Comparison of ENCODE assay signal across 18 cellular contexts in the genomic region with DNA sequence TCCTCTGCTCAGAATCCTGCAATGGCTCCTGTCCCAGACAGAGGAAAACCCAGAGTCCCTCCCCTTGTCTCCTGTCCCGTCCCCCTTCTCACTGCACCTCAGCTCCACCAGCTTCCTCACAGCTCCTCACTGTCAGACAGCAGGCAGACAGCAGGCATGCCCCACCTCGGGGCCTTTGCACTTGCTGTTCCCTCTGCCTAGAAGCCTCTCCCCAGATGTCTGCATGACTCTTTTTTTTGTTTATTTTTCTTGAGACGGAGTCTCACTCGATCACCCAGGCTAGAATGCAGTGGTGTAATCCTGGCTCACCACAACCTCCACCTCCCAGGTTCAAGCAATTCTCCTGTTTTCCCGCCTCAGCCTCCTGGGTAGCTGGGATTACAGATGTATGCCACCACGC. TPM values are rescaled to one million over a fixed set of nuclear protein-coding genes. Genes with fewer than 3 reads are reported as not detected.
A peak's percentile ranks its signal among the peaks of the same experiment; 100 is the strongest.
DNase-seq lines count a peak whose midpoint lies in the region; ATAC-seq, FAIRE-seq and TF ChIP-seq lines count a peak whose summit lies in the region.
"Had no signal": no experiment of that assay in that cellular context is flagged by ENCODE, and none has a peak within 500 bp of the region (broad histone marks: within the 10 kb centered on the region; RNA-seq: fewer than 3 reads in every experiment).

No MANE protein-coding gene starts in this region.

- no peak overlapping the region for H3K27ac Mint-ChIP-seq in GM23338
- H3K27ac Mint-ChIP-seq: T-helper 1 cell treated with Interleukin-12 subunit alpha and Interleukin-12 subunit beta and Interleukin-4 antibody, amounts not matched to agents 30 μg/mL and 1 μg/mL, for 36 hours had no signal

- H3K9me3 ChIP-seq in BLaER1 (no peaks in the 10 kb centered on the region), adrenal gland (replicated peaks in 1 of 3) (no peaks in the 10 kb centered on the region), right atrium auricular region (no peaks in the 10 kb centered on the region)
- H3K9me3 ChIP-seq: testis had no signal

- H3K27me3 ChIP-seq in BLaER1: no peaks in the 10 kb centered on the region
- H3K27me3 ChIP-seq in adrenal gland: no peaks in the 10 kb centered on the region
- no peaks in the 10 kb centered on the region for H3K27me3 ChIP-seq in right atrium auricular region
- no peaks in the 10 kb centered on the region; the same call in 1 of the 2 replicates for H3K27me3 ChIP-seq in GM23338 (ENCODE audit: insufficient read depth)
- H3K27me3 ChIP-seq: testis had no signal

- peaks cover 16% of the 10 kb centered on the region for H3K4me1 Mint-ChIP-seq in GM23338

- peaks cover 19% of the 10 kb centered on the region for H3K27me3 Mint-ChIP-seq in GM23338 (ENCODE audit: insufficient read depth, low read depth, poor library complexity)

- ATAC-seq in GM23338 (no peak), GM19455 (IDR thresholded peaks at IDR 0.05; ENCODE audit: unreplicated experiment) (no peak)
- ATAC-seq: HCT116 had no signal

- no peaks in the 10 kb centered on the region for H3K9me2 ChIP-seq in GM23338 (ENCODE audit: insufficient read depth)

- DNase-seq in adrenal gland (no peak), right atrium auricular region (ENCODE audit: low spot score) (no peak), GM23338 (ENCODE audit: low spot score) (no peak), GM12891 (ENCODE audit: insufficient read length, low spot score) (no peak), erythroblast (lab: John Stamatoyannopoulos, UW) (no peak)
- DNase-seq: activated CD4-positive, alpha-beta T cell treated with anti-CD3 and anti-CD28 coated beads, Interleukin-2, amount 50 U/mL, for 4 hours; activated effector memory CD4-positive, alpha-beta T cell treated with anti-CD3 and anti-CD28 coated beads, Interleukin-2, amount 50 U/mL, for 16 hours; cerebellar nuclear complex; DMS53; NCI-H2081 had no signal

- H3K9me3 Mint-ChIP-seq in GM23338: no peaks in the 10 kb centered on the region
- H3K9me3 Mint-ChIP-seq: T-helper 1 cell treated with Interleukin-12 subunit alpha and Interleukin-12 subunit beta and Interleukin-4 antibody, amounts not matched to agents 30 μg/mL and 1 μg/mL, for 36 hours had no signal

- TF ChIP-seq CTCF in adrenal gland (IDR thresholded peaks at IDR 0.05) (no peak), right atrium auricular region (IDR thresholded peaks at IDR 0.05) (no peak), GM23338 (conservative IDR thresholded peaks at IDR 0.05; ENCODE audit: low read depth in 2 of 2) (no peak)

- H3K4me3 ChIP-seq in BLaER1 (no peak overlapping the region), adrenal gland (no peak overlapping the region), right atrium auricular region (no peak overlapping the region), skin epidermis (no peak overlapping the region), GM23338 (no peak overlapping the region)
- H3K4me3 ChIP-seq: testis had no signal

- FAIRE-seq in GM12891 (lab: Jason Lieb, UNC): no peak

- H3K36me3 ChIP-seq in BLaER1: no peaks in the 10 kb centered on the region
- H3K36me3 ChIP-seq in adrenal gland (replicated peaks in 1 of 2): no peaks in the 10 kb centered on the region
- H3K36me3 ChIP-seq in right atrium auricular region: no peaks in the 10 kb centered on the region
- no peaks in the 10 kb centered on the region for H3K36me3 ChIP-seq in GM23338 (ENCODE audit: insufficient read depth)

- H4K20me1 ChIP-seq in BLaER1 (no peaks in the 10 kb centered on the region), GM23338 (replicated peaks; ENCODE audit: insufficient read depth) (no peaks in the 10 kb centered on the region)

- no peaks in the 10 kb centered on the region for H3K36me3 Mint-ChIP-seq in GM23338 (ENCODE audit: low read depth)

- no peak for TF ChIP-seq POLR2A in adrenal gland (IDR thresholded peaks at IDR 0.05)
- TF ChIP-seq POLR2A in GM12891 (IDR thresholded peaks at IDR 0.05; ENCODE audit: low read depth, low read length): no peak
- TF ChIP-seq POLR2A in erythroblast (IDR thresholded peaks at IDR 0.05; ENCODE audit: low read length): no peak

- WGBS in adrenal gland, 4 donors: 67 to 79% (median 79%) methylated on average over 6 of the region's 6 CpGs

- peak overlapping the region; percentile 25 for H3K4me2 ChIP-seq in BLaER1
- H3K4me2 ChIP-seq in GM23338: no peak overlapping the region

- no peak overlapping the region for H2AFZ ChIP-seq in GM23338

- H3K4me1 ChIP-seq in BLaER1 (peaks cover 30% of the 10 kb centered on the region), adrenal gland (replicated peaks in 1 of 2) (peaks cover 0 to 7% of the 10 kb centered on the region in 2 donors), right atrium auricular region (peaks cover 0 to 33% of the 10 kb centered on the region in 2 donors), GM23338 (ENCODE audit: insufficient read depth) (peaks cover 6% of the 10 kb centered on the region; the same call in 1 of the 2 replicates)

- H3K9ac ChIP-seq in BLaER1: no peak overlapping the region

- no peaks in the 10 kb centered on the region for H3K79me2 ChIP-seq in GM23338 (replicated peaks; ENCODE audit: insufficient read depth)

- intact Hi-C loops in adrenal gland (cut with DNase I): no loop called here

- no peak overlapping the region for H3K4me3 Mint-ChIP-seq in GM23338
- H3K4me3 Mint-ChIP-seq: T-helper 1 cell treated with Interleukin-12 subunit alpha and Interleukin-12 subunit beta and Interleukin-4 antibody, amounts not matched to agents 30 μg/mL and 1 μg/mL, for 36 hours had no signal

- no peaks in the 10 kb centered on the region for H3F3A ChIP-seq in GM23338 (replicated peaks; ENCODE audit: low read depth)

- no peak overlapping the region for H3K27ac ChIP-seq in BLaER1
- H3K27ac ChIP-seq in adrenal gland: peak overlapping the region in 3 of 5 donors; percentile 32 to 82 (median 63)
- peak overlapping the region; percentile 80 to 91 for H3K27ac ChIP-seq in right atrium auricular region
- peak overlapping the region in 13 of 21 experiments; percentile 9 to 81 (median 59) for H3K27ac ChIP-seq in skin epidermis
- H3K27ac ChIP-seq in GM23338 (ENCODE audit: low read depth): no peak overlapping the region

TF ChIP-seq in GM23338, 12 proteins besides CTCF, POLR2A, EP300 and RAD21:
- TF ChIP-seq ZNF114 (CRISPR knock-in tag; IDR thresholded peaks at IDR 0.05) (no peak), ZNF331 (CRISPR knock-in tag; IDR thresholded peaks at IDR 0.05; ENCODE audit: low read depth) (no peak), NANOG (IDR thresholded peaks at IDR 0.05; ENCODE audit: borderline replicate concordance) (no peak), POLR2AphosphoS5 (IDR thresholded peaks at IDR 0.05; ENCODE audit: low read depth) (no peak)

TF ChIP-seq in GM12891, 5 proteins besides CTCF, POLR2A, EP300 and RAD21:
- TF ChIP-seq PAX5 (IDR thresholded peaks at IDR 0.05; ENCODE audit: insufficient read depth, low read length, severe bottlenecking): no peak
- TF ChIP-seq TAF1 (IDR thresholded peaks at IDR 0.05; ENCODE audit: low read depth, low read length): no peak
- no peak for TF ChIP-seq SPI1 (IDR thresholded peaks at IDR 0.05; ENCODE audit: low read depth, low read length)
- TF ChIP-seq POLR2AphosphoS5 (IDR thresholded peaks at IDR 0.05; ENCODE audit: low read depth, low read length): no peak
- TF ChIP-seq POU2F2 (IDR thresholded peaks at IDR 0.05; ENCODE audit: low read depth, low read length): no peak

RNA-seq across cellular contexts. Expression of gene SLC6A7, which starts 8.8 kb away (rescaled TPM):
- not detected for total RNA-seq in adrenal gland
- not detected for polyA plus RNA-seq in adrenal gland
- total RNA-seq in right atrium auricular region: not detected
- not detected in 2 replicates for total RNA-seq in GM23338 (2014; rRNA removed; shearing (Covaris generic))
- polyA plus RNA-seq in GM23338 (2016; fragmentation: Nextera tagmentation; extraction: Ambion mirVana): not detected in 2 replicates
- polyA plus RNA-seq in GM12891 (2012; ENCODE audit: low read depth, missing spikeins): 0.23 TPM
- total RNA-seq: glomerular endothelial cell, pulmonary artery endothelial cell had no signal

RNA-seq across cellular contexts. Expression of gene CDX1, which starts 14.5 kb away (rescaled TPM):
- total RNA-seq in adrenal gland (under 1 TPM in 2 of 8 donors, not detected in 6; 0.23 to 0.32 TPM), right atrium auricular region (not detected)
- polyA plus RNA-seq in adrenal gland (under 1 TPM in 2 of 3 donors, not detected in 1; 0.17 to 0.24 TPM), GM23338 (2016; fragmentation: Nextera tagmentation; extraction: Ambion mirVana) (not detected in 2 replicates)
- total RNA-seq in GM23338 (2014; rRNA removed; shearing (Covaris generic)): not detected in 2 replicates
- not detected for polyA plus RNA-seq in GM12891 (2012; ENCODE audit: low read depth, missing spikeins)
- total RNA-seq: glomerular endothelial cell, pulmonary artery endothelial cell had no signal

RNA-seq across cellular contexts. Expression of gene PDGFRB, which starts 25.4 kb away (rescaled TPM):
- total RNA-seq in adrenal gland (100 to 1,000 TPM in 1 of 8 donors, 10 to 100 TPM in 7; 54.8 to 188 (median 80.1) TPM), right atrium auricular region (10 to 100 TPM; 68.3 to 68.7 TPM)
- polyA plus RNA-seq in adrenal gland (10 to 100 TPM; 21.3 to 55.7 (median 37.2) TPM), GM23338 (2016; fragmentation: Nextera tagmentation; extraction: Ambion mirVana) (4.1 and 4.5 TPM in 2 replicates)
- total RNA-seq in GM23338 (2014; rRNA removed; shearing (Covaris generic)): 7.1 and 11.3 TPM in 2 replicates
- 2.1 TPM for polyA plus RNA-seq in GM12891 (2012; ENCODE audit: low read depth, missing spikeins)

Comparison
In these comparisons a context has a peak if more than half of its experiments do, and no peak if none do; other contexts are left out.
1. H3K27ac ChIP-seq: peak in adrenal gland (3 of 5), right atrium auricular region (2 of 2) and skin epidermis (13 of 21); none in BLaER1 (single experiment) and GM23338 (single experiment).